11 cellular contexts compared by ENCODE assay signal in the genomic region with DNA sequence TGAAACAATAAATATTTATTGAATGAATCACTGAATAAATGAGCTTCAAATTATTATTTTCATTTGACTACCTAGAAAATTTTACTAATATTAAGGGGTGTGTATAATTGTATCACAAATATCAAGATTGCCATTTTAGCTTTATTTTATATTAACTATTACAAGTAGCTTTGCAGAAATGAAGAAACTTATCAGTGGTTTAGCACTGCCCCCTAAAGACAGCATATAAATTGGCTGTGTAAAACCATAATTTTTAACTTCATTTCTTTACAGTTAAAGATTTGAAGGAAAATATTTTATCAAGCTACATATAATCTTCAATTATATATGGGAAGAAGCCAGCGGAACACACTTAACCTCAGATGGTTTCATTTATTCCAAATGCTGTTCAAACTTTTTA. TPM values are rescaled to one million over a fixed set of nuclear protein-coding genes. Genes with fewer than 3 reads are reported as not detected.
DNase-seq lines count a peak whose midpoint lies in the region; ATAC-seq and TF ChIP-seq lines count a peak whose summit lies in the region.
"Had no signal": no experiment of that assay in that cellular context is flagged by ENCODE, and none has a peak within 500 bp of the region (broad histone marks: within the 10 kb centered on the region; RNA-seq: fewer than 3 reads in every experiment).

No MANE protein-coding gene starts in this region.

- DNase-seq in DMS114 treated with DMSO at 0.1 percent for 48 hours (lab: John Stamatoyannopoulos, UW; ENCODE audit: unreplicated experiment) (peak; percentile 4), kidney epithelial cell (ENCODE audit: low read depth) (no peak), globus pallidus (ENCODE audit: low spot score) (no peak), NOMO-1 treated with DMSO at 0.1 percent for 48 hours (lab: John Stamatoyannopoulos, UW; ENCODE audit: unreplicated experiment) (no peak)
- peak; percentile 4 for DNase-seq in Jurkat, Clone E6-1 (ENCODE audit: low read depth, low spot score)
- no peak for DNase-seq in activated CD8-positive, alpha-beta T cell treated with anti-CD3 and anti-CD28 coated beads, Interleukin-2, amount 10 ng/mL, durations not matched to agents 7 days and 5 days
- DNase-seq: activated T-cell treated with anti-CD3 and anti-CD28 coated beads, Interleukin-2, amount 50 U/mL, for 72 hours; Calu3; ovary had no signal

- H3K4me1 Mint-ChIP-seq in activated CD8-positive, alpha-beta T cell treated with anti-CD3 and anti-CD28 coated beads, Interleukin-2, amount 10 ng/mL, durations not matched to agents 7 days and 5 days (ENCODE audit: low read depth): no peaks in the 10 kb centered on the region

- H3K4me3 ChIP-seq in Jurkat, Clone E6-1 (ENCODE audit: low read length): no peak overlapping the region
- no peak overlapping the region for H3K4me3 ChIP-seq in kidney epithelial cell (ENCODE audit: low read depth, low read length)
- H3K4me3 ChIP-seq: ovary had no signal

- TF ChIP-seq CTCF in kidney epithelial cell (IDR thresholded peaks at IDR 0.05; ENCODE audit: insufficient read depth, low read length, poor library complexity, severe bottlenecking): peak; percentile 25

- H3K27me3 ChIP-seq in kidney epithelial cell (ENCODE audit: control insufficient read depth, insufficient read depth, low read length): no peaks in the 10 kb centered on the region
- H3K27me3 ChIP-seq: ovary had no signal

- ATAC-seq in SK-N-SH treated with all-trans-retinoic acid at 6 μM for 48 hours (peak; percentile 56), GM21528 (IDR thresholded peaks at IDR 0.05; ENCODE audit: low FRiP score, unreplicated experiment) (no peak)
- no peak for ATAC-seq in activated CD8-positive, alpha-beta T cell treated with anti-CD3 and anti-CD28 coated beads, Interleukin-2, amount 10 ng/mL, durations not matched to agents 7 days and 5 days
- ATAC-seq: activated T-cell treated with anti-CD3 and anti-CD28 coated beads, Interleukin-2, amount 50 U/mL, for 72 hours had no signal

- H3K9me3 Mint-ChIP-seq in activated CD8-positive, alpha-beta T cell treated with anti-CD3 and anti-CD28 coated beads, Interleukin-2, amount 10 ng/mL, durations not matched to agents 7 days and 5 days (ENCODE audit: insufficient read depth): no peaks in the 10 kb centered on the region
- H3K9me3 Mint-ChIP-seq: activated T-cell treated with anti-CD3 and anti-CD28 coated beads, Interleukin-2, amount 50 U/mL, for 72 hours had no signal

- no peaks in the 10 kb centered on the region for H3K36me3 ChIP-seq in kidney epithelial cell (ENCODE audit: control insufficient read depth, insufficient read depth, low read length)
- H3K36me3 ChIP-seq: ovary had no signal

- H3K27ac Mint-ChIP-seq in activated CD8-positive, alpha-beta T cell treated with anti-CD3 and anti-CD28 coated beads, Interleukin-2, amount 10 ng/mL, durations not matched to agents 7 days and 5 days: no peak overlapping the region
- H3K27ac Mint-ChIP-seq: activated T-cell treated with anti-CD3 and anti-CD28 coated beads, Interleukin-2, amount 50 U/mL, for 72 hours had no signal

- POLR2A ChIA-PET in activated CD8-positive, alpha-beta T cell treated with anti-CD3 and anti-CD28 coated beads, Interleukin-2, amount 10 ng/mL, durations not matched to agents 7 days and 5 days (lab: Charles Lee): no interaction called here

- CTCF ChIA-PET in activated CD8-positive, alpha-beta T cell treated with anti-CD3 and anti-CD28 coated beads, Interleukin-2, amount 10 ng/mL, durations not matched to agents 7 days and 5 days (lab: Charles Lee): no interaction called here

- no peaks in the 10 kb centered on the region for H3K36me3 Mint-ChIP-seq in activated CD8-positive, alpha-beta T cell treated with anti-CD3 and anti-CD28 coated beads, Interleukin-2, amount 10 ng/mL, durations not matched to agents 7 days and 5 days (ENCODE audit: low read depth)

- no peak overlapping the region for H3K4me3 Mint-ChIP-seq in activated CD8-positive, alpha-beta T cell treated with anti-CD3 and anti-CD28 coated beads, Interleukin-2, amount 10 ng/mL, durations not matched to agents 7 days and 5 days
- H3K4me3 Mint-ChIP-seq: activated T-cell treated with anti-CD3 and anti-CD28 coated beads, Interleukin-2, amount 50 U/mL, for 72 hours had no signal

- H3K27me3 Mint-ChIP-seq in activated CD8-positive, alpha-beta T cell treated with anti-CD3 and anti-CD28 coated beads, Interleukin-2, amount 10 ng/mL, durations not matched to agents 7 days and 5 days (ENCODE audit: low read depth): no peaks in the 10 kb centered on the region

TF ChIP-seq in SK-N-SH treated with all-trans-retinoic acid at 6 μM for 48 hours, 23 proteins besides CTCF, POLR2A, EP300 and RAD21:
- TF ChIP-seq ARNTL (CRISPR knock-in tag; IDR thresholded peaks at IDR 0.05; ENCODE audit: borderline replicate concordance, low read depth) (no peak), ZNF8 (CRISPR knock-in tag; IDR thresholded peaks at IDR 0.05) (no peak), ISL1 (CRISPR knock-in tag; IDR thresholded peaks at IDR 0.05) (no peak), ZNF70 (CRISPR knock-in tag; IDR thresholded peaks at IDR 0.05) (no peak), ZFP3 (CRISPR knock-in tag; IDR thresholded peaks at IDR 0.05) (no peak), PPARA (CRISPR knock-in tag; IDR thresholded peaks at IDR 0.05; ENCODE audit: borderline replicate concordance) (no peak), TOX (CRISPR knock-in tag; IDR thresholded peaks at IDR 0.05; ENCODE audit: borderline replicate concordance) (no peak), SNAI2 (CRISPR knock-in tag; IDR thresholded peaks at IDR 0.05) (no peak)
- TF ChIP-seq, protein P1, sequence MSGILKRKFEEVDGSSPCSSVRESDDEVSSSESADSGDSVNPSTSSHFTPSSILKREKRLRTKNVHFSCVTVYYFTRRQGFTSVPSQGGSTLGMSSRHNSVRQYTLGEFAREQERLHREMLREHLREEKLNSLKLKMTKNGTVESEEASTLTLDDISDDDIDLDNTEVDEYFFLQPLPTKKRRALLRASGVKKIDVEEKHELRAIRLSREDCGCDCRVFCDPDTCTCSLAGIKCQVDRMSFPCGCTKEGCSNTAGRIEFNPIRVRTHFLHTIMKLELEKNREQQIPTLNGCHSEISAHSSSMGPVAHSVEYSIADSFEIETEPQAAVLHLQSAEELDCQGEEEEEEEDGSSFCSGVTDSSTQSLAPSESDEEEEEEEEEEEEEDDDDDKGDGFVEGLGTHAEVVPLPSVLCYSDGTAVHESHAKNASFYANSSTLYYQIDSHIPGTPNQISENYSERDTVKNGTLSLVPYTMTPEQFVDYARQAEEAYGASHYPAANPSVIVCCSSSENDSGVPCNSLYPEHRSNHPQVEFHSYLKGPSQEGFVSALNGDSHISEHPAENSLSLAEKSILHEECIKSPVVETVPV (CRISPR knock-in tag; IDR thresholded peaks at IDR 0.05): no peak

RNA-seq across cellular contexts. Expression of a gene that starts 11.4 kb away (rescaled TPM):
- not detected for polyA plus RNA-seq in Jurkat, Clone E6-1 (2012; ENCODE audit: insufficient read depth, insufficient read length)
- not detected in 2 replicates for total RNA-seq in kidney epithelial cell
- total RNA-seq in activated CD8-positive, alpha-beta T cell treated with anti-CD3 and anti-CD28 coated beads, Interleukin-2, amount 10 ng/mL, durations not matched to agents 7 days and 5 days: not detected
- total RNA-seq: activated T-cell treated with anti-CD3 and anti-CD28 coated beads, Interleukin-2, amount 50 U/mL, for 72 hours; Calu3; ovary had no signal
- polyA plus RNA-seq: ovary had no signal

Comparison
In these comparisons a context has a peak if more than half of its experiments do, and no peak if none do; other contexts are left out.
1. DNase-seq: peak in DMS114 treated with DMSO at 0.1 percent for 48 hours (single experiment) and Jurkat, Clone E6-1 (single experiment); none in kidney epithelial cell (single experiment), globus pallidus (single experiment), activated CD8-positive, alpha-beta T cell treated with anti-CD3 and anti-CD28 coated beads, Interleukin-2, amount 10 ng/mL, durations not matched to agents 7 days and 5 days (single experiment) and NOMO-1 treated with DMSO at 0.1 percent for 48 hours (single experiment).